In genomic region chr6:9697263-9697931, GRCh38 we compare ENCODE assay signal across 22 cellular contexts.
DNase-seq lines count a peak whose midpoint lies in the region; ATAC-seq, FAIRE-seq and TF ChIP-seq lines count a peak whose summit lies in the region.
"Had no signal": no experiment of that assay in that cellular context is flagged by ENCODE, and none has a peak within 500 bp of the region (broad histone marks: within the 10 kb centered on the region; RNA-seq: fewer than 3 reads in every experiment).

No MANE protein-coding gene starts in this region.

- H3K4me3 ChIP-seq in A549 (no peak overlapping the region), hepatocyte (no peak overlapping the region), mesenchymal stem cell (ENCODE audit: insufficient read depth in 1 of 2, low read depth in 1 of 2, low read length in 2 of 2) (no peak overlapping the region)
- H3K4me3 ChIP-seq: BLaER1 treated with 17β-estradiol and CSF1 and Interleukin-3, amounts not matched to agents 10 nM and 100 nM; GM23248 had no signal

- no peak overlapping the region for H3K14ac ChIP-seq in mesenchymal stem cell (ENCODE audit: low read length in 2 of 2)

- no peak overlapping the region for H4K91ac ChIP-seq in mesenchymal stem cell (ENCODE audit: low read length)

- no peak overlapping the region for H3K9ac ChIP-seq in mesenchymal stem cell (ENCODE audit: low read length)
- H3K9ac ChIP-seq: BLaER1 treated with 17β-estradiol and CSF1 and Interleukin-3, amounts not matched to agents 10 nM and 100 nM; GM23248 had no signal

- DNase-seq in A549 (ENCODE audit: low read depth in 1 of 2, low spot score in 1 of 2): no peak
- no peak for DNase-seq in hepatocyte (ENCODE audit: low spot score)
- no peak for DNase-seq in mesenchymal stem cell
- no peak for DNase-seq in urothelium cell line (ENCODE audit: low spot score)
- DNase-seq in NCI-H2171 (lab: John Stamatoyannopoulos, UW): no peak
- DNase-seq: ACHN; AML-193; BE2C; Calu3; CD4-positive, alpha-beta T cell; CD8-positive, alpha-beta memory T cell; COR-L47; DND-41; GM23248; H7; HCEC 1CT had no signal

- no peak for TF ChIP-seq POLR2A in A549 (IDR thresholded peaks at IDR 0.05; ENCODE audit: low read length)

- no peak for TF ChIP-seq RAD21 in A549 (conservative IDR thresholded peaks at IDR 0.05 in 1 of 2, IDR thresholded peaks at IDR 0.05 in 1 of 2)

- H2BK120ac ChIP-seq in mesenchymal stem cell (ENCODE audit: low read depth, low read length): no peak overlapping the region

- CTCF ChIA-PET in A549 (lab: Yijun Ruan, JAX): no interaction called here

- H3K79me2 ChIP-seq in hepatocyte: no peaks in the 10 kb centered on the region

- no peaks in the 10 kb centered on the region for H3K9me3 ChIP-seq in A549
- peaks cover 4% of the 10 kb centered on the region for H3K9me3 ChIP-seq in hepatocyte (ENCODE audit: low read depth)
- peaks cover 13% of the 10 kb centered on the region for H3K9me3 ChIP-seq in mesenchymal stem cell (ENCODE audit: control insufficient read depth, low read length)
- H3K9me3 ChIP-seq: BE2C had no signal

- no peak overlapping the region for H2BK12ac ChIP-seq in mesenchymal stem cell (ENCODE audit: low read length in 2 of 2)

- H3K18ac ChIP-seq in mesenchymal stem cell (ENCODE audit: low read depth in 1 of 2, low read length in 2 of 2): no peak overlapping the region

- no peak for ATAC-seq in A549
- no peak for ATAC-seq in GM21723 (IDR thresholded peaks at IDR 0.05; ENCODE audit: unreplicated experiment)

- no peak overlapping the region for H4K8ac ChIP-seq in mesenchymal stem cell (ENCODE audit: low read length)

- H3K27me3 ChIP-seq in hepatocyte (no peaks in the 10 kb centered on the region), mesenchymal stem cell (ENCODE audit: control insufficient read depth in 1 of 2, insufficient read depth in 1 of 2, low read length in 2 of 2) (no peaks in the 10 kb centered on the region)
- H3K27me3 ChIP-seq: BE2C; BLaER1 treated with 17β-estradiol and CSF1 and Interleukin-3, amounts not matched to agents 10 nM and 100 nM had no signal

- H3K4me1 ChIP-seq in A549 (no peaks in the 10 kb centered on the region), hepatocyte (ENCODE audit: insufficient read depth) (no peaks in the 10 kb centered on the region), mesenchymal stem cell (ENCODE audit: control insufficient read depth, insufficient read depth, low read depth, low read length) (no peaks in the 10 kb centered on the region)
- H3K4me1 ChIP-seq: BE2C; BLaER1 treated with 17β-estradiol and CSF1 and Interleukin-3, amounts not matched to agents 10 nM and 100 nM had no signal

- POLR2A ChIA-PET in A549 (lab: Yijun Ruan, JAX): no interaction called here

- H2AFZ ChIP-seq in hepatocyte: no peak overlapping the region
- no peak overlapping the region for H2AFZ ChIP-seq in mesenchymal stem cell (ENCODE audit: low read depth, low read length)
- H2AFZ ChIP-seq: GM23248 had no signal

- no peak overlapping the region for H2BK5ac ChIP-seq in mesenchymal stem cell (ENCODE audit: low read depth, low read length, poor library complexity, severe bottlenecking)

- H3K79me1 ChIP-seq in mesenchymal stem cell (replicated peaks; ENCODE audit: low read length, poor library complexity, severe bottlenecking): no peaks in the 10 kb centered on the region

- no peak overlapping the region for H3K23ac ChIP-seq in mesenchymal stem cell (ENCODE audit: low read length in 2 of 2)

- H3K9me2 ChIP-seq in hepatocyte (replicated peaks; ENCODE audit: insufficient read depth): no peaks in the 10 kb centered on the region

- H3K27ac ChIP-seq in 22Rv1: peak overlapping the region; percentile 76
- H3K27ac ChIP-seq in A549: no peak overlapping the region
- H3K27ac ChIP-seq in hepatocyte: no peak overlapping the region
- H3K27ac ChIP-seq in mesenchymal stem cell (ENCODE audit: low read length, poor library complexity, severe bottlenecking): no peak overlapping the region
- H3K27ac ChIP-seq: BLaER1 treated with 17β-estradiol and CSF1 and Interleukin-3, amounts not matched to agents 10 nM and 100 nM; GM23248 had no signal

- no peak overlapping the region for H2AK5ac ChIP-seq in mesenchymal stem cell (ENCODE audit: low read length, severe bottlenecking)

- no peak for FAIRE-seq in A549 (lab: Jason Lieb, UNC)
- no peak for FAIRE-seq in urothelium cell line (lab: Jason Lieb, UNC)
- FAIRE-seq: G401.6, GM12892, H1 had no signal

- TF ChIP-seq EP300 in A549 (IDR thresholded peaks at IDR 0.05): no peak

- TF ChIP-seq CTCF in 22Rv1 (IDR thresholded peaks at IDR 0.05) (no peak), A549 (IDR thresholded peaks at IDR 0.05) (no peak), hepatocyte (IDR thresholded peaks at IDR 0.05; ENCODE audit: poor library complexity) (no peak)

- 62% methylated on average over 7 of the region's 7 CpGs for WGBS in A549 (ENCODE audit: missing lambda C conversion rate)
- 76% methylated on average over 7 of the region's 7 CpGs for WGBS in hepatocyte (ENCODE audit: low lambda C conversion rate, missing lambda C conversion rate)
- WGBS in mesenchymal stem cell: 89% methylated on average over 6 of the region's 7 CpGs

- no peak overlapping the region for H3K4ac ChIP-seq in mesenchymal stem cell (ENCODE audit: low read depth in 1 of 2, low read length in 2 of 2)

- no peak overlapping the region for H2BK15ac ChIP-seq in mesenchymal stem cell (ENCODE audit: low read depth, poor library complexity, severe bottlenecking)

- H3K4me2 ChIP-seq in A549: peak overlapping the region; percentile 19; the same call in 1 of the 3 replicates
- H3K4me2 ChIP-seq in hepatocyte: peak overlapping the region; percentile 31
- peak overlapping the region; percentile 29 for H3K4me2 ChIP-seq in mesenchymal stem cell (ENCODE audit: low read length, poor library complexity, severe bottlenecking)
- H3K4me2 ChIP-seq: BLaER1 treated with 17β-estradiol and CSF1 and Interleukin-3, amounts not matched to agents 10 nM and 100 nM had no signal

- H3K36me3 ChIP-seq in hepatocyte (replicated peaks; ENCODE audit: insufficient read depth, low read depth) (no peaks in the 10 kb centered on the region), mesenchymal stem cell (ENCODE audit: control insufficient read depth in 1 of 2, insufficient read depth in 2 of 2, low read depth in 1 of 2, low read length in 2 of 2) (no peaks in the 10 kb centered on the region)
- H3K36me3 ChIP-seq: BE2C; BLaER1 treated with 17β-estradiol and CSF1 and Interleukin-3, amounts not matched to agents 10 nM and 100 nM had no signal

- no peaks in the 10 kb centered on the region for H4K20me1 ChIP-seq in hepatocyte (ENCODE audit: insufficient read depth, poor library complexity, severe bottlenecking)
- H4K20me1 ChIP-seq: BLaER1 treated with 17β-estradiol and CSF1 and Interleukin-3, amounts not matched to agents 10 nM and 100 nM had no signal

TF ChIP-seq in A549, 52 proteins besides CTCF, POLR2A, EP300 and RAD21:
- TF ChIP-seq JUN (IDR thresholded peaks at IDR 0.05) (no peak), RNF2 (IDR thresholded peaks at IDR 0.05; ENCODE audit: borderline replicate concordance, low read depth) (no peak), HOXB13 (CRISPR knock-in tag; IDR thresholded peaks at IDR 0.05; ENCODE audit: low read depth) (no peak), ZC3H11A (IDR thresholded peaks at IDR 0.05) (no peak), KDM5A (IDR thresholded peaks at IDR 0.05) (no peak), FOXS1 (CRISPR knock-in tag; IDR thresholded peaks at IDR 0.05) (no peak), FOSL2 (IDR thresholded peaks at IDR 0.05) (no peak), FOSL2 (CRISPR knock-in tag; IDR thresholded peaks at IDR 0.05) (no peak), MYC (IDR thresholded peaks at IDR 0.05; ENCODE audit: borderline replicate concordance, low read length) (no peak), HES2 (IDR thresholded peaks at IDR 0.05) (no peak), CHD4 (IDR thresholded peaks at IDR 0.05; ENCODE audit: borderline replicate concordance) (no peak), HDAC2 (IDR thresholded peaks at IDR 0.05) (no peak), HOXB5 (CRISPR knock-in tag; IDR thresholded peaks at IDR 0.05) (no peak), KDM1A (IDR thresholded peaks at IDR 0.05; ENCODE audit: low read depth) (no peak), SREBF2 (IDR thresholded peaks at IDR 0.05) (no peak)
